22 cellular contexts compared by ENCODE assay signal in genomic region chr7:47624660-47625059, GRCh38.
"Had no signal": no experiment of that assay in that cellular context is flagged by ENCODE, and none has a peak within 500 bp of the region (broad histone marks: within the 10 kb centered on the region; RNA-seq: fewer than 3 reads in every experiment).

No MANE protein-coding gene starts in this region.

- H3K9me3 ChIP-seq: gastroesophageal sphincter, right lobe of liver, transverse colon had no signal

- H3K36me3 Mint-ChIP-seq: activated CD4-positive, alpha-beta memory T cell treated with anti-CD3 and anti-CD28 coated beads for 36 hours; activated naive CD4-positive, alpha-beta T cell treated with anti-CD3 and anti-CD28 coated beads, Interleukin-2, amount 10 ng/mL, durations not matched to agents 7 days and 5 days; stimulated activated effector memory CD8-positive, alpha-beta T cell treated with anti-CD3 and anti-CD28 coated beads, Interleukin-12 subunit alpha, Interleukin-12 subunit beta, amount 100 ng/mL, for 72 hours had no signal

- H3K4me1 Mint-ChIP-seq: activated naive CD4-positive, alpha-beta T cell treated with anti-CD3 and anti-CD28 coated beads, Interleukin-2, amount 10 ng/mL, durations not matched to agents 7 days and 5 days; stimulated activated effector memory CD8-positive, alpha-beta T cell treated with anti-CD3 and anti-CD28 coated beads, Interleukin-12 subunit alpha, Interleukin-12 subunit beta, amount 100 ng/mL, for 72 hours had no signal

- H3K4me3 ChIP-seq: coronary artery, gastroesophageal sphincter, right lobe of liver, skin epidermis, transverse colon had no signal

- ATAC-seq: gastroesophageal sphincter; left ventricle myocardium superior; right lobe of liver; stimulated activated effector memory CD8-positive, alpha-beta T cell treated with anti-CD3 and anti-CD28 coated beads, Interleukin-12 subunit alpha, Interleukin-12 subunit beta, amount 100 ng/mL, for 72 hours had no signal

- H3K36me3 ChIP-seq: gastroesophageal sphincter, right lobe of liver, transverse colon had no signal

- H3K27ac ChIP-seq: epithelial cell of prostate, right lobe of liver, transverse colon had no signal

- H3K9me3 Mint-ChIP-seq: activated CD4-positive, alpha-beta memory T cell treated with anti-CD3 and anti-CD28 coated beads for 36 hours; activated naive CD4-positive, alpha-beta T cell treated with anti-CD3 and anti-CD28 coated beads, Interleukin-2, amount 10 ng/mL, durations not matched to agents 7 days and 5 days; stimulated activated effector memory CD8-positive, alpha-beta T cell treated with anti-CD3 and anti-CD28 coated beads, Interleukin-12 subunit alpha, Interleukin-12 subunit beta, amount 100 ng/mL, for 72 hours had no signal

- H3K27ac Mint-ChIP-seq: activated CD4-positive, alpha-beta memory T cell treated with anti-CD3 and anti-CD28 coated beads for 36 hours; activated naive CD4-positive, alpha-beta T cell treated with anti-CD3 and anti-CD28 coated beads, Interleukin-2, amount 10 ng/mL, durations not matched to agents 7 days and 5 days; nephron progenitor cell; stimulated activated effector memory CD8-positive, alpha-beta T cell treated with anti-CD3 and anti-CD28 coated beads, Interleukin-12 subunit alpha, Interleukin-12 subunit beta, amount 100 ng/mL, for 72 hours had no signal

- H3K27me3 Mint-ChIP-seq: activated CD4-positive, alpha-beta memory T cell treated with anti-CD3 and anti-CD28 coated beads for 36 hours; activated naive CD4-positive, alpha-beta T cell treated with anti-CD3 and anti-CD28 coated beads, Interleukin-2, amount 10 ng/mL, durations not matched to agents 7 days and 5 days had no signal

- H3K27me3 ChIP-seq: gastroesophageal sphincter, right lobe of liver, transverse colon had no signal

- DNase-seq: activated CD4-positive, alpha-beta memory T cell treated with anti-CD3 and anti-CD28 coated beads for 36 hours; activated CD4-positive, alpha-beta T cell treated with anti-CD3 and anti-CD28 coated beads for 4 hours; activated CD4-positive, CD25-positive, alpha-beta regulatory T cell; activated effector memory CD4-positive, alpha-beta T cell treated with anti-CD3 and anti-CD28 coated beads, Interleukin-2, amount 50 U/mL, for 16 hours; activated naive CD4-positive, alpha-beta T cell treated with anti-CD3 and anti-CD28 coated beads, Interleukin-2, amount 10 ng/mL, durations not matched to agents 7 days and 5 days; cerebellar nuclear complex; head of caudate nucleus; hypothalamus; left ventricle myocardium superior; mammary epithelial cell; midbrain; nephron progenitor cell; nucleus accumbens; right lobe of liver; stimulated activated CD4-positive, alpha-beta T cell treated with anti-CD3 and anti-CD28 coated beads, Interleukin-1b, Interleukin-23, amount 100 ng/mL, for 48 hours; transverse colon had no signal

- FAIRE-seq: urothelium cell line had no signal

- H3K4me3 Mint-ChIP-seq: activated CD4-positive, alpha-beta memory T cell treated with anti-CD3 and anti-CD28 coated beads for 36 hours; activated naive CD4-positive, alpha-beta T cell treated with anti-CD3 and anti-CD28 coated beads, Interleukin-2, amount 10 ng/mL, durations not matched to agents 7 days and 5 days; nephron progenitor cell; stimulated activated effector memory CD8-positive, alpha-beta T cell treated with anti-CD3 and anti-CD28 coated beads, Interleukin-12 subunit alpha, Interleukin-12 subunit beta, amount 100 ng/mL, for 72 hours had no signal
